Comparison of ENCODE assay signal across 1 cellular context in the genomic region with DNA sequence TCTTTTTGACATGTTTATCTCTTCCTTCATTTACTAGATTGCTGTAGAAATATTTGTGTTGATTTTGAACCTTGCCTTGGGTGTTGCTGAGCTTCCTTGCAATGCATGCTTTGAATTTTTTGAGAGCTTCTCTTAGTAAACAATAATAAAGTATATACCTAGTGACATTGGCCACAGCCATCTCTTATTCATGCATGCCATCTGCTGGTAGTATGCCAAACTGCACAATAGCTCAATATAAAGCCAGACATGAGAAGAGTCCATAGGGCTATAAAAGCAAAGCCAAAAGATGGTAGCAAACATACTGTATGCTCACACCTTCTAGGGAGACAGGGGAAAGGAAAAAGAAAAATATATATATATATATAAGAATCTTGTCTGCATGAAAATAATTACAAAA.
TF ChIP-seq lines count a peak whose summit lies in the region.

No MANE protein-coding gene starts in this region.

TF ChIP-seq in GM23338, 12 proteins besides CTCF, POLR2A, EP300 and RAD21 (continued from another document):
- TF ChIP-seq, protein P1, sequence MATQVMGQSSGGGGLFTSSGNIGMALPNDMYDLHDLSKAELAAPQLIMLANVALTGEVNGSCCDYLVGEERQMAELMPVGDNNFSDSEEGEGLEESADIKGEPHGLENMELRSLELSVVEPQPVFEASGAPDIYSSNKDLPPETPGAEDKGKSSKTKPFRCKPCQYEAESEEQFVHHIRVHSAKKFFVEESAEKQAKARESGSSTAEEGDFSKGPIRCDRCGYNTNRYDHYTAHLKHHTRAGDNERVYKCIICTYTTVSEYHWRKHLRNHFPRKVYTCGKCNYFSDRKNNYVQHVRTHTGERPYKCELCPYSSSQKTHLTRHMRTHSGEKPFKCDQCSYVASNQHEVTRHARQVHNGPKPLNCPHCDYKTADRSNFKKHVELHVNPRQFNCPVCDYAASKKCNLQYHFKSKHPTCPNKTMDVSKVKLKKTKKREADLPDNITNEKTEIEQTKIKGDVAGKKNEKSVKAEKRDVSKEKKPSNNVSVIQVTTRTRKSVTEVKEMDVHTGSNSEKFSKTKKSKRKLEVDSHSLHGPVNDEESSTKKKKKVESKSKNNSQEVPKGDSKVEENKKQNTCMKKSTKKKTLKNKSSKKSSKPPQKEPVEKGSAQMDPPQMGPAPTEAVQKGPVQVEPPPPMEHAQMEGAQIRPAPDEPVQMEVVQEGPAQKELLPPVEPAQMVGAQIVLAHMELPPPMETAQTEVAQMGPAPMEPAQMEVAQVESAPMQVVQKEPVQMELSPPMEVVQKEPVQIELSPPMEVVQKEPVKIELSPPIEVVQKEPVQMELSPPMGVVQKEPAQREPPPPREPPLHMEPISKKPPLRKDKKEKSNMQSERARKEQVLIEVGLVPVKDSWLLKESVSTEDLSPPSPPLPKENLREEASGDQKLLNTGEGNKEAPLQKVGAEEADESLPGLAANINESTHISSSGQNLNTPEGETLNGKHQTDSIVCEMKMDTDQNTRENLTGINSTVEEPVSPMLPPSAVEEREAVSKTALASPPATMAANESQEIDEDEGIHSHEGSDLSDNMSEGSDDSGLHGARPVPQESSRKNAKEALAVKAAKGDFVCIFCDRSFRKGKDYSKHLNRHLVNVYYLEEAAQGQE (IDR thresholded peaks at IDR 0.05; ENCODE audit: unreplicated experiment) = no peak
- TF ChIP-seq EZH2phosphoT487 (IDR thresholded peaks at IDR 0.05; ENCODE audit: unreplicated experiment) = no peak
- no peak for TF ChIP-seq ZNF114 (CRISPR knock-in tag; IDR thresholded peaks at IDR 0.05)
